In genomic region chr2:199848323-199848722, GRCh38 we compare ENCODE assay signal across 14 cellular contexts. TPM values are rescaled to one million over a fixed set of nuclear protein-coding genes. Genes with fewer than 3 reads are reported as not detected.
DNase-seq lines count a peak whose midpoint lies in the region; TF ChIP-seq lines count a peak whose summit lies in the region.
"Had no signal": no experiment of that assay in that cellular context is flagged by ENCODE, and none has a peak within 500 bp of the region (broad histone marks: within the 10 kb centered on the region; RNA-seq: fewer than 3 reads in every experiment).

No MANE protein-coding gene starts in this region.

- DNase-seq in NCI-H146 (lab: John Stamatoyannopoulos, UW), result peak; percentile 21
- DNase-seq in NCI-H146 treated with DMSO at 0.1 percent for 48 hours (lab: John Stamatoyannopoulos, UW; ENCODE audit: unreplicated experiment), result no peak
- peak; percentile 18 for DNase-seq in COLO668 (lab: John Stamatoyannopoulos, UW; ENCODE audit: unreplicated experiment)
- DNase-seq in NCI-H460 (ENCODE audit: extremely low read depth, low read depth), result peak; percentile 19
- DNase-seq in dorsolateral prefrontal cortex, result peak in 1 of 10 donors; percentile 19
- no peak for DNase-seq in H7
- no peak for DNase-seq in suprapubic skin (ENCODE audit: low spot score in 2 of 2)
- DNase-seq in SIG-M5 treated with dmso at 0.1 percent for 504 hours (lab: John Stamatoyannopoulos, UW; ENCODE audit: unreplicated experiment), result no peak
- DNase-seq: DMS153, HCEC 1CT, NCI-H524, T-helper 9 cell had no signal

- TF ChIP-seq EP300 in suprapubic skin (IDR thresholded peaks at IDR 0.05), result no peak

- H3K27me3 ChIP-seq in dorsolateral prefrontal cortex, result no peaks in the 10 kb centered on the region
- peaks cover 3% of the 10 kb centered on the region; the same call in 1 of the 2 replicates for H3K27me3 ChIP-seq in H7 (ENCODE audit: control insufficient read depth, insufficient read depth, low read length)
- no peaks in the 10 kb centered on the region for H3K27me3 ChIP-seq in suprapubic skin

- no peak for TF ChIP-seq POLR2A in suprapubic skin (IDR thresholded peaks at IDR 0.05)

- 85% methylated on average over 7 of the region's 7 CpGs for WGBS in suprapubic skin

- peak overlapping the region in 6 of 59 donors; percentile 5 to 36 (median 10) for H3K4me3 ChIP-seq in dorsolateral prefrontal cortex
- no peak overlapping the region for H3K4me3 ChIP-seq in H7 (ENCODE audit: insufficient read depth, low read depth, low read length)
- no peak overlapping the region for H3K4me3 ChIP-seq in suprapubic skin
- H3K4me3 ChIP-seq: BLaER1 treated with 17β-estradiol and CSF1 and Interleukin-3, amounts not matched to agents 10 nM and 100 nM; SK-N-MC had no signal

- no peaks in the 10 kb centered on the region for H3K9me3 ChIP-seq in suprapubic skin
- H3K9me3 ChIP-seq: BLaER1 treated with 17β-estradiol and CSF1 and Interleukin-3, amounts not matched to agents 10 nM and 100 nM had no signal

- TF ChIP-seq CTCF in dorsolateral prefrontal cortex (IDR thresholded peaks at IDR 0.05 in 54 of 56, conservative IDR thresholded peaks at IDR 0.05 in 2 of 56; ENCODE audit: low read depth in 1 of 56, partially characterized antibody in 56 of 56), result no peak
- TF ChIP-seq CTCF in suprapubic skin (IDR thresholded peaks at IDR 0.05), result no peak

- intact Hi-C loops in dorsolateral prefrontal cortex (cut with DNase I), result no loop called here

- H3K36me3 ChIP-seq in H7 (replicated peaks; ENCODE audit: control insufficient read depth, insufficient read depth, low read length) (no peaks in the 10 kb centered on the region; the same call in 1 of the 2 replicates), suprapubic skin (no peaks in the 10 kb centered on the region)
- H3K36me3 ChIP-seq: BLaER1 treated with 17β-estradiol and CSF1 and Interleukin-3, amounts not matched to agents 10 nM and 100 nM had no signal

- H3K27ac ChIP-seq in dorsolateral prefrontal cortex (peak overlapping the region in 40 of 59 donors; percentile 2 to 94 (median 42)), suprapubic skin (no peak overlapping the region)
- H3K27ac ChIP-seq: BLaER1 treated with 17β-estradiol and CSF1 and Interleukin-3, amounts not matched to agents 10 nM and 100 nM; SK-N-MC had no signal

- H3K4me1 ChIP-seq in suprapubic skin, result peaks cover 11% of the 10 kb centered on the region

RNA-seq across cellular contexts. Expression of gene FTCDNL1, which starts 2.7 kb away (rescaled TPM):
- total RNA-seq in NCI-H460 (2014; rRNA removed; shearing (Covaris generic)), result 1.5 and 2.1 TPM in 2 replicates
- polyA plus RNA-seq in NCI-H460 (2014; cell fraction: nucleus; rRNA removed), result not detected in 2 replicates
- 10 to 100 TPM in 110 of 120 experiments, 1 to 10 TPM in 10; 7.2 to 25.1 (median 14.7) TPM for total RNA-seq in dorsolateral prefrontal cortex
- 0.59 and 0.96 TPM in 2 replicates for total RNA-seq in H7 (2014; rRNA removed; shearing (Covaris generic))
- 1 to 10 TPM; 2.8 to 7.3 (median 5.5) TPM for total RNA-seq in suprapubic skin

Comparison
In these comparisons a context has a peak if more than half of its experiments do, and no peak if none do; other contexts are left out.
1. DNase-seq: peak in NCI-H146 (single experiment), COLO668 (single experiment) and NCI-H460 (single experiment); none in NCI-H146 treated with DMSO at 0.1 percent for 48 hours (single experiment), H7 (single experiment), suprapubic skin (0 of 2) and SIG-M5 treated with dmso at 0.1 percent for 504 hours (single experiment).